Comparison of ENCODE assay signal across 20 cellular contexts in genomic region chr6:54860739-54861138, GRCh38. TPM values are rescaled to one million over a fixed set of nuclear protein-coding genes. Genes with fewer than 3 reads are reported as not detected.
DNase-seq lines count a peak whose midpoint lies in the region; ATAC-seq and TF ChIP-seq lines count a peak whose summit lies in the region.
"Had no signal": no experiment of that assay in that cellular context is flagged by ENCODE, and none has a peak within 500 bp of the region (broad histone marks: within the 10 kb centered on the region; RNA-seq: fewer than 3 reads in every experiment).

No MANE protein-coding gene starts in this region.

- ATAC-seq in foreskin keratinocyte, result peak; percentile 72
- ATAC-seq in GM18861 (IDR thresholded peaks at IDR 0.05; ENCODE audit: unreplicated experiment), result no peak
- no peak for ATAC-seq in GM19351 (IDR thresholded peaks at IDR 0.05; ENCODE audit: unreplicated experiment)
- ATAC-seq: activated CD4-positive, alpha-beta T cell treated with anti-CD3 and anti-CD28 coated beads for 36 hours; body of pancreas; natural killer cell treated with Interleukin-12 subunit alpha and Interleukin-12 subunit beta and Interleukin-15 and Interleukin-18, amount 100 ng/mL, for 72 hours; psoas muscle; T-helper 17 cell had no signal

- no peaks in the 10 kb centered on the region for H3K9me3 Mint-ChIP-seq in endodermal cell

- H3K4me3 Mint-ChIP-seq in endodermal cell, result no peak overlapping the region
- H3K4me3 Mint-ChIP-seq: activated CD4-positive, alpha-beta T cell treated with anti-CD3 and anti-CD28 coated beads for 36 hours; natural killer cell treated with Interleukin-12 subunit alpha and Interleukin-12 subunit beta and Interleukin-15 and Interleukin-18, amount 100 ng/mL, for 72 hours; T-helper 17 cell had no signal

- H3K27me3 Mint-ChIP-seq in endodermal cell (ENCODE audit: insufficient read depth), result no peaks in the 10 kb centered on the region
- H3K27me3 Mint-ChIP-seq: activated CD4-positive, alpha-beta T cell treated with anti-CD3 and anti-CD28 coated beads for 36 hours; T-helper 17 cell had no signal

- no peaks in the 10 kb centered on the region for H3K36me3 Mint-ChIP-seq in endodermal cell (ENCODE audit: low read depth)
- H3K36me3 Mint-ChIP-seq: natural killer cell treated with Interleukin-12 subunit alpha and Interleukin-12 subunit beta and Interleukin-15 and Interleukin-18, amount 100 ng/mL, for 72 hours had no signal

- H3K27ac ChIP-seq in foreskin keratinocyte (no peak overlapping the region), Peyer's patch (no peak overlapping the region), endodermal cell (ENCODE audit: low read depth, low read length) (no peak overlapping the region)
- H3K27ac ChIP-seq: body of pancreas, psoas muscle had no signal

- peak; percentile 1 for DNase-seq in BJ (ENCODE audit: low read depth)
- DNase-seq in HT1080 (ENCODE audit: low read depth), result peak; percentile 73
- peak; percentile 8 for DNase-seq in UCSD-AML1 (lab: John Stamatoyannopoulos, UW; ENCODE audit: unreplicated experiment)
- peak; percentile 37 to 66 for DNase-seq in foreskin keratinocyte
- no peak for DNase-seq in Peyer's patch
- no peak for DNase-seq in endodermal cell
- DNase-seq: activated CD4-positive, alpha-beta T cell treated with anti-CD3 and anti-CD28 coated beads for 36 hours; activated gamma-delta T cell treated with Interleukin-2 at 50 U/mL for 16 hours; body of pancreas; NCI-H1048; NCI-H2107; NCI-H774; psoas muscle; Right ventricle myocardium superior; T-helper 17 cell had no signal

- H3K9me3 ChIP-seq in Peyer's patch (no peaks in the 10 kb centered on the region), endodermal cell (ENCODE audit: control insufficient read depth, low read length) (no peaks in the 10 kb centered on the region)
- H3K9me3 ChIP-seq: body of pancreas, psoas muscle had no signal

- H3K4me3 ChIP-seq in BJ (ENCODE audit: low read depth, low read length), result no peak overlapping the region
- no peak overlapping the region for H3K4me3 ChIP-seq in Peyer's patch
- no peak overlapping the region for H3K4me3 ChIP-seq in endodermal cell (ENCODE audit: low read length)
- H3K4me3 ChIP-seq: body of pancreas, psoas muscle had no signal

- TF ChIP-seq CTCF in BJ (IDR thresholded peaks at IDR 0.05; ENCODE audit: insufficient read depth, low read depth, low read length) (no peak), foreskin keratinocyte (conservative IDR thresholded peaks at IDR 0.05) (no peak), Peyer's patch (IDR thresholded peaks at IDR 0.05) (no peak), endodermal cell (conservative IDR thresholded peaks at IDR 0.05) (no peak)

- H3K36me3 ChIP-seq in BJ (ENCODE audit: control insufficient read depth, insufficient read depth, low read length) (no peaks in the 10 kb centered on the region), Peyer's patch (no peaks in the 10 kb centered on the region), endodermal cell (ENCODE audit: control insufficient read depth, insufficient read depth, low read length) (no peaks in the 10 kb centered on the region)

- POLR2A ChIA-PET in BJ (lab: Charles Lee), result no interaction called here

- no peak overlapping the region for H3K27ac Mint-ChIP-seq in endodermal cell
- H3K27ac Mint-ChIP-seq: activated CD4-positive, alpha-beta T cell treated with anti-CD3 and anti-CD28 coated beads for 36 hours; natural killer cell treated with Interleukin-12 subunit alpha and Interleukin-12 subunit beta and Interleukin-15 and Interleukin-18, amount 100 ng/mL, for 72 hours; T-helper 17 cell had no signal

- 65 to 83% methylated on average over 2 to 5 of the region's 5 CpGs for WGBS in endodermal cell (ENCODE audit: insufficient coverage in 1 of 2, insufficient read length in 1 of 2), 2 experiments

- CTCF ChIA-PET in BJ (lab: Yijun Ruan, JAX), result no interaction called here

- no peak overlapping the region for H3K9ac ChIP-seq in endodermal cell (ENCODE audit: extremely low read depth, low read length, poor library complexity, severe bottlenecking)

- no peak for TF ChIP-seq POLR2A in Peyer's patch (IDR thresholded peaks at IDR 0.05)

- peaks cover 14% of the 10 kb centered on the region for H3K4me1 ChIP-seq in foreskin keratinocyte
- H3K4me1 ChIP-seq in Peyer's patch, result no peaks in the 10 kb centered on the region
- no peaks in the 10 kb centered on the region for H3K4me1 ChIP-seq in endodermal cell (ENCODE audit: control insufficient read depth, insufficient read depth, low read length)
- H3K4me1 ChIP-seq: psoas muscle had no signal

- H3K27me3 ChIP-seq in BJ (ENCODE audit: control insufficient read depth, insufficient read depth, low read length) (no peaks in the 10 kb centered on the region), foreskin keratinocyte (no peaks in the 10 kb centered on the region), Peyer's patch (no peaks in the 10 kb centered on the region), endodermal cell (ENCODE audit: control insufficient read depth, insufficient read depth, low read length, poor library complexity, severe bottlenecking) (no peaks in the 10 kb centered on the region)
- H3K27me3 ChIP-seq: body of pancreas had no signal

- H3K4me1 Mint-ChIP-seq in endodermal cell, result peaks cover 15% of the 10 kb centered on the region
- H3K4me1 Mint-ChIP-seq: activated CD4-positive, alpha-beta T cell treated with anti-CD3 and anti-CD28 coated beads for 36 hours; T-helper 17 cell had no signal

RNA-seq across cellular contexts. Expression of gene FAM83B, which starts 14.2 kb away (rescaled TPM):
- polyA plus RNA-seq in BJ (2011; rRNA removed) (not detected in 2 replicates), foreskin keratinocyte (1.1 and 1.9 TPM in 2 replicates)
- not detected in 2 replicates for polyA minus RNA-seq in BJ (2011; rRNA and poly(A)+ RNA removed)
- total RNA-seq in HT1080 (2014; rRNA removed; shearing (Covaris generic)), result not detected in 2 replicates
- not detected in 2 replicates for polyA plus RNA-seq in HT1080 (2015; cell fraction: cytosol; rRNA removed)
- 0.05 TPM in 1 of 2 replicates, not detected in the other for polyA plus RNA-seq in HT1080 (2015; cell fraction: nucleus; rRNA removed)
- total RNA-seq in foreskin keratinocyte (42.6 and 44.2 TPM in 2 replicates), Peyer's patch (10 to 100 TPM; 15.7 to 40.2 (median 33.7) TPM), endodermal cell (10 to 100 TPM; 13.1 to 14.9 TPM)
- 0.82 TPM for polyA plus RNA-seq in endodermal cell (2013, experiment 1 of 2)
- polyA plus RNA-seq in endodermal cell (2013, experiment 2 of 2), result 0.79 TPM
- total RNA-seq: activated CD4-positive, alpha-beta T cell treated with anti-CD3 and anti-CD28 coated beads for 36 hours; dermis microvascular lymphatic vessel endothelial cell; lung microvascular endothelial cell; natural killer cell treated with Interleukin-12 subunit alpha and Interleukin-12 subunit beta and Interleukin-15 and Interleukin-18, amount 100 ng/mL, for 72 hours; T-helper 17 cell had no signal

Comparison
In these comparisons a context has a peak if more than half of its experiments do, and no peak if none do; other contexts are left out.
1. DNase-seq: peak in BJ (single experiment), HT1080 (single experiment), UCSD-AML1 (single experiment) and foreskin keratinocyte (2 of 2); none in Peyer's patch (0 of 3) and endodermal cell (single experiment).
2. RNA of gene FAM83B, which starts 14.2 kb away (total RNA-seq): 42.6 to 44.2 TPM in foreskin keratinocyte, 15.7 to 40.2 TPM in Peyer's patch and 13.1 to 14.9 TPM in endodermal cell; not detected in HT1080; every median in the first group is over 10 times any median in the second.